Comparison of ENCODE assay signal across 12 cellular contexts in genomic region chr19:51501594-51502263, GRCh38. TPM values are rescaled to one million over a fixed set of nuclear protein-coding genes. Genes with fewer than 3 reads are reported as not detected.
DNase-seq lines count a peak whose midpoint lies in the region; ATAC-seq and TF ChIP-seq lines count a peak whose summit lies in the region.
"Had no signal": no experiment of that assay in that cellular context is flagged by ENCODE, and none has a peak within 500 bp of the region (broad histone marks: within the 10 kb centered on the region; RNA-seq: fewer than 3 reads in every experiment).

TSS of gene SIGLEC12 (minus strand) at chr19:51501800. CDS start at chr19:51501733, 67 bp downstream.

- H3K36me3 ChIP-seq in naive thymus-derived CD4-positive, alpha-beta T cell (ENCODE audit: control insufficient read depth in 2 of 3, insufficient read depth in 3 of 3, low read length in 3 of 3), result no peaks in the 10 kb centered on the region
- no peaks in the 10 kb centered on the region for H3K36me3 ChIP-seq in mammary epithelial cell (ENCODE audit: insufficient read depth, low read length)

- H2AFZ ChIP-seq in mammary epithelial cell (ENCODE audit: low read depth, low read length), result no peak within 1 kb of the TSS

- no peaks in the 10 kb centered on the region for H3K36me3 Mint-ChIP-seq in activated naive CD8-positive, alpha-beta T cell treated with anti-CD3 and anti-CD28 coated beads for 36 hours
- peaks cover 0 to 10% (median 6%) of the 10 kb centered on the region in 5 donors for H3K36me3 Mint-ChIP-seq in naive thymus-derived CD4-positive, alpha-beta T cell
- H3K36me3 Mint-ChIP-seq in mesothelial cell of epicardium, result no peaks in the 10 kb centered on the region
- H3K36me3 Mint-ChIP-seq: type B pancreatic cell had no signal

- no peak within 1 kb of the TSS for H3K4me2 ChIP-seq in mammary epithelial cell (ENCODE audit: insufficient read depth, low read depth, low read length)

- ATAC-seq in naive thymus-derived CD4-positive, alpha-beta T cell, result peak; percentile 80
- no peak for ATAC-seq in GM21717 (IDR thresholded peaks at IDR 0.05; ENCODE audit: unreplicated experiment)
- no peak for ATAC-seq in HG02938 (IDR thresholded peaks at IDR 0.05; ENCODE audit: unreplicated experiment)

- DNase-seq in CMK (ENCODE audit: low read depth) (peak; percentile 72), NOMO-1 treated with DMSO at 0.1 percent for 48 hours (lab: John Stamatoyannopoulos, UW; ENCODE audit: unreplicated experiment) (peak; percentile 65), mesothelial cell of epicardium (ENCODE audit: low spot score in 2 of 2, unreplicated experiment in 2 of 2) (no peak), mammary epithelial cell (no peak)
- peak; percentile 31 for DNase-seq in activated naive CD8-positive, alpha-beta T cell treated with anti-CD3 and anti-CD28 coated beads for 36 hours
- peak in 1 of 9 donors; percentile 35 for DNase-seq in naive thymus-derived CD4-positive, alpha-beta T cell
- DNase-seq: DMS153; effector CD4-positive, alpha-beta T cell; nephron progenitor cell had no signal

- H3K27me3 ChIP-seq in naive thymus-derived CD4-positive, alpha-beta T cell (ENCODE audit: control insufficient read depth in 2 of 2, insufficient read depth in 2 of 2, low read length in 2 of 2), result no peaks in the 10 kb centered on the region
- peaks cover 2% of the 10 kb centered on the region for H3K27me3 ChIP-seq in mammary epithelial cell (ENCODE audit: insufficient read depth, low read length)

- H3K4me3 ChIP-seq in naive thymus-derived CD4-positive, alpha-beta T cell (ENCODE audit: low read length), result no peak within 1 kb of the TSS
- no peak within 1 kb of the TSS for H3K4me3 ChIP-seq in mammary epithelial cell (replicated peaks in 1 of 3; ENCODE audit: insufficient read depth in 1 of 3, low read depth in 2 of 3, low read length in 3 of 3)

- intact Hi-C loops in naive thymus-derived CD4-positive, alpha-beta T cell (cut with micrococcal nuclease), result no loop called here
- intact Hi-C loops in mammary epithelial cell (cut with micrococcal nuclease), result no loop called here

- H3K9me3 ChIP-seq in naive thymus-derived CD4-positive, alpha-beta T cell (ENCODE audit: control insufficient read depth in 2 of 3, low read length in 3 of 3), result peaks cover 0 to 7% (median 0%) of the 10 kb centered on the region in 3 experiments
- peaks cover 2% of the 10 kb centered on the region for H3K9me3 ChIP-seq in mammary epithelial cell (replicated peaks; ENCODE audit: insufficient read depth, low read length)

- H3K4me1 Mint-ChIP-seq in activated naive CD8-positive, alpha-beta T cell treated with anti-CD3 and anti-CD28 coated beads for 36 hours, result peaks cover 12% of the 10 kb centered on the region
- H3K4me1 Mint-ChIP-seq in naive thymus-derived CD4-positive, alpha-beta T cell, result peaks cover 0 to 23% (median 6%) of the 10 kb centered on the region in 7 donors
- no peaks in the 10 kb centered on the region for H3K4me1 Mint-ChIP-seq in mesothelial cell of epicardium
- H3K4me1 Mint-ChIP-seq: nephron progenitor cell had no signal

- H3K4me1 ChIP-seq in naive thymus-derived CD4-positive, alpha-beta T cell (ENCODE audit: control insufficient read depth in 2 of 2, insufficient read depth in 2 of 2, low read length in 2 of 2), result peaks cover 0 to 7% of the 10 kb centered on the region in 2 donors
- H3K4me1 ChIP-seq in mammary epithelial cell (ENCODE audit: insufficient read depth, low read length), result no peaks in the 10 kb centered on the region

- peak within 1 kb of the TSS; percentile 31 for H3K27ac Mint-ChIP-seq in activated naive CD8-positive, alpha-beta T cell treated with anti-CD3 and anti-CD28 coated beads for 36 hours
- H3K27ac Mint-ChIP-seq in naive thymus-derived CD4-positive, alpha-beta T cell, result peak within 1 kb of the TSS in 1 of 9 donors; percentile 70
- H3K27ac Mint-ChIP-seq in mesothelial cell of epicardium, result no peak within 1 kb of the TSS
- H3K27ac Mint-ChIP-seq: nephron progenitor cell, type B pancreatic cell had no signal

- H3K27ac ChIP-seq in naive thymus-derived CD4-positive, alpha-beta T cell (ENCODE audit: low read depth, low read length), result no peak within 1 kb of the TSS
- H3K27ac ChIP-seq in mammary epithelial cell (ENCODE audit: insufficient read depth, low read depth, low read length), result no peak within 1 kb of the TSS

- H3K27me3 Mint-ChIP-seq in activated naive CD8-positive, alpha-beta T cell treated with anti-CD3 and anti-CD28 coated beads for 36 hours, result no peaks in the 10 kb centered on the region
- peaks cover 0 to 6% (median 3%) of the 10 kb centered on the region in 5 donors for H3K27me3 Mint-ChIP-seq in naive thymus-derived CD4-positive, alpha-beta T cell
- H3K27me3 Mint-ChIP-seq in mesothelial cell of epicardium (ENCODE audit: low read depth), result no peaks in the 10 kb centered on the region

- CTCF ChIA-PET in naive thymus-derived CD4-positive, alpha-beta T cell (lab: Charles Lee), result no interaction called here
- CTCF ChIA-PET in mammary epithelial cell (lab: Charles Lee; ENCODE audit: low non-redundant PET), result no interaction called here

- no peak within 1 kb of the TSS for H3K9ac ChIP-seq in mammary epithelial cell (ENCODE audit: insufficient read depth, low read length)

- in situ Hi-C loops in mammary epithelial cell (cut with MboI; ENCODE audit: low sequenced_read_pairs in 2 of 2), result no loop called here

- 68% methylated on average over 6 of the region's 12 CpGs for WGBS in mammary epithelial cell (ENCODE audit: low coverage, missing lambda C conversion rate)

- H3K4me3 Mint-ChIP-seq in activated naive CD8-positive, alpha-beta T cell treated with anti-CD3 and anti-CD28 coated beads for 36 hours, result no peak within 1 kb of the TSS
- peak within 1 kb of the TSS in 2 of 10 donors; percentile 27 to 64 for H3K4me3 Mint-ChIP-seq in naive thymus-derived CD4-positive, alpha-beta T cell
- no peak within 1 kb of the TSS for H3K4me3 Mint-ChIP-seq in mesothelial cell of epicardium
- H3K4me3 Mint-ChIP-seq: nephron progenitor cell, type B pancreatic cell had no signal

- POLR2A ChIA-PET in naive thymus-derived CD4-positive, alpha-beta T cell (lab: Charles Lee), result no interaction called here

- H3K79me2 ChIP-seq in mammary epithelial cell (ENCODE audit: insufficient read depth, low read length), result no peaks in the 10 kb centered on the region

- TF ChIP-seq CTCF in mesothelial cell of epicardium (IDR thresholded peaks at IDR 0.05; ENCODE audit: unreplicated experiment), result no peak
- TF ChIP-seq CTCF in mammary epithelial cell (conservative IDR thresholded peaks at IDR 0.05 in 1 of 2, IDR thresholded peaks at IDR 0.05 in 1 of 2; ENCODE audit: extremely low read depth in 1 of 2, insufficient read depth in 1 of 2, low read depth in 1 of 2, low read length in 2 of 2), result no peak

- dilution Hi-C loops in mammary epithelial cell (cut with HindIII; ENCODE audit: low sequenced_read_pairs), result no loop called here

- no TSS peak for BruUV-seq in mammary epithelial cell (replicated peaks; lab: Mats Ljungman, UMichigan)

- H4K20me1 ChIP-seq in mammary epithelial cell (ENCODE audit: insufficient read depth, low read length), result no peaks in the 10 kb centered on the region

- no peaks in the 10 kb centered on the region for H3K9me3 Mint-ChIP-seq in activated naive CD8-positive, alpha-beta T cell treated with anti-CD3 and anti-CD28 coated beads for 36 hours
- peaks cover 4 to 16% (median 8%) of the 10 kb centered on the region in 11 donors for H3K9me3 Mint-ChIP-seq in naive thymus-derived CD4-positive, alpha-beta T cell
- H3K9me3 Mint-ChIP-seq in mesothelial cell of epicardium, result peaks cover 62% of the 10 kb centered on the region
- H3K9me3 Mint-ChIP-seq: type B pancreatic cell had no signal

RNA-seq across cellular contexts. Expression of gene SIGLEC12, which starts in this region (rescaled TPM):
- under 1 TPM; 0.33 to 0.76 TPM for total RNA-seq in activated naive CD8-positive, alpha-beta T cell treated with anti-CD3 and anti-CD28 coated beads for 36 hours
- under 1 TPM in 3 of 5 experiments, not detected in 2; 0.21 to 0.29 (median 0.27) TPM for total RNA-seq in naive thymus-derived CD4-positive, alpha-beta T cell
- polyA plus RNA-seq in naive thymus-derived CD4-positive, alpha-beta T cell, result under 1 TPM in 1 of 2 donors, not detected in 1; 0.09 TPM
- total RNA-seq in mesothelial cell of epicardium, result not detected in 3 replicates
- not detected for total RNA-seq in mammary epithelial cell
- polyA plus RNA-seq in mammary epithelial cell, result not detected
- not detected for polyA minus RNA-seq in mammary epithelial cell

Comparison
In these comparisons a context has a peak if more than half of its experiments do, and no peak if none do; other contexts are left out.
1. Peak in DNase-seq in activated naive CD8-positive, alpha-beta T cell treated with anti-CD3 and anti-CD28 coated beads for 36 hours; RNA of the gene not detected or under 1 TPM.
2. Peak in ATAC-seq in naive thymus-derived CD4-positive, alpha-beta T cell; RNA of the gene not detected or under 1 TPM.
3. DNase-seq: peak in CMK (single experiment) and NOMO-1 treated with DMSO at 0.1 percent for 48 hours (single experiment); none in mesothelial cell of epicardium (0 of 2) and mammary epithelial cell (single experiment).